ENCODE assay signal across 1 cellular context in genomic region chr6:70164556-70164955, GRCh38.
TF ChIP-seq lines count a peak whose summit lies in the region.

No MANE protein-coding gene starts in this region.

TF ChIP-seq in K562, 482 proteins besides CTCF, POLR2A, EP300 and RAD21 (continued from another document and continues in another):
- no peak for TF ChIP-seq CEBPZ (IDR thresholded peaks at IDR 0.05; ENCODE audit: borderline replicate concordance, low read depth, low read length)
- TF ChIP-seq ILK (tag; IDR thresholded peaks at IDR 0.05; ENCODE audit: borderline replicate concordance, low read depth): no peak
- TF ChIP-seq KHSRP (IDR thresholded peaks at IDR 0.05): no peak
- TF ChIP-seq RFX1 (IDR thresholded peaks at IDR 0.05): no peak
- no peak for TF ChIP-seq TAF9B (IDR thresholded peaks at IDR 0.05; ENCODE audit: partially characterized antibody)
- no peak for TF ChIP-seq PRPF4 (IDR thresholded peaks at IDR 0.05; ENCODE audit: insufficient read depth, low read depth, low read length, poor library complexity, severe bottlenecking)
- no peak for TF ChIP-seq NR2F6 (CRISPR knock-in tag; IDR thresholded peaks at IDR 0.05)
- TF ChIP-seq CUX1 (CRISPR knock-in tag; IDR thresholded peaks at IDR 0.05): no peak
- no peak for TF ChIP-seq ETV1 (tag; conservative IDR thresholded peaks at IDR 0.05; ENCODE audit: low read depth)
- no peak for TF ChIP-seq MLX (CRISPR knock-in tag; conservative IDR thresholded peaks at IDR 0.05)
- TF ChIP-seq ZNF197 (CRISPR knock-in tag; IDR thresholded peaks at IDR 0.05; ENCODE audit: low read depth): no peak
- TF ChIP-seq SRF (CRISPR knock-in tag; IDR thresholded peaks at IDR 0.05): no peak
- 0 out of 2 replicates have a peak, but pooled peaks have one; percentile 14 for TF ChIP-seq NCOR1 (IDR thresholded peaks at IDR 0.05)
- no peak for TF ChIP-seq ASH1L (IDR thresholded peaks at IDR 0.05; ENCODE audit: borderline replicate concordance, low read depth, partially characterized antibody)
- no peak for TF ChIP-seq NFIC (IDR thresholded peaks at IDR 0.05)
- no peak for TF ChIP-seq SNIP1 (IDR thresholded peaks at IDR 0.05; ENCODE audit: low read depth)
- TF ChIP-seq CXXC5 (CRISPR knock-in tag; IDR thresholded peaks at IDR 0.05): no peak
- TF ChIP-seq PHF20 (IDR thresholded peaks at IDR 0.05; ENCODE audit: partially characterized antibody): no peak
- TF ChIP-seq E4F1 (CRISPR knock-in tag; IDR thresholded peaks at IDR 0.05; ENCODE audit: borderline replicate concordance): no peak
- TF ChIP-seq ZNF445 (CRISPR knock-in tag; IDR thresholded peaks at IDR 0.05; ENCODE audit: low read depth): no peak
- TF ChIP-seq NFE2 (IDR thresholded peaks at IDR 0.05; ENCODE audit: low read depth): peak; percentile 56
- TF ChIP-seq RNF219 (CRISPR knock-in tag; IDR thresholded peaks at IDR 0.05): no peak
- TF ChIP-seq SP2 (IDR thresholded peaks at IDR 0.05; ENCODE audit: extremely low read depth, low read depth, low read length, poor library complexity, severe bottlenecking): no peak
- no peak for TF ChIP-seq ZNF79 (CRISPR knock-in tag; IDR thresholded peaks at IDR 0.05; ENCODE audit: low read depth)
- peak; percentile 69 for TF ChIP-seq TEAD4 (IDR thresholded peaks at IDR 0.05; ENCODE audit: low read length)
- no peak for TF ChIP-seq TEAD4 (CRISPR knock-in tag; IDR thresholded peaks at IDR 0.05; ENCODE audit: borderline replicate concordance)
- no peak for TF ChIP-seq E2F6 (IDR thresholded peaks at IDR 0.05; ENCODE audit: borderline replicate concordance in 1 of 2, extremely low read depth in 1 of 2, insufficient read depth in 1 of 2, insufficient read length in 1 of 2, low read depth in 1 of 2, low read length in 1 of 2, poor library complexity in 1 of 2, severe bottlenecking in 1 of 2)
- no peak for TF ChIP-seq ZFP30 (CRISPR knock-in tag; IDR thresholded peaks at IDR 0.05; ENCODE audit: borderline replicate concordance)
- TF ChIP-seq GTF3C2 (IDR thresholded peaks at IDR 0.05; ENCODE audit: borderline replicate concordance, extremely low read depth, insufficient read length): no peak
- peak; percentile 74 for TF ChIP-seq SMARCA4 (IDR thresholded peaks at IDR 0.05)
- TF ChIP-seq KLF13 (tag; IDR thresholded peaks at IDR 0.05; ENCODE audit: borderline replicate concordance, low read depth): no peak
- peak in 1 of 2 experiments; percentile 23; a peak in 1 of 4 replicates for TF ChIP-seq TBL1XR1 (IDR thresholded peaks at IDR 0.05; ENCODE audit: low read length in 2 of 2)
- no peak for TF ChIP-seq ZBED1 (IDR thresholded peaks at IDR 0.05)
- TF ChIP-seq, protein P1, sequence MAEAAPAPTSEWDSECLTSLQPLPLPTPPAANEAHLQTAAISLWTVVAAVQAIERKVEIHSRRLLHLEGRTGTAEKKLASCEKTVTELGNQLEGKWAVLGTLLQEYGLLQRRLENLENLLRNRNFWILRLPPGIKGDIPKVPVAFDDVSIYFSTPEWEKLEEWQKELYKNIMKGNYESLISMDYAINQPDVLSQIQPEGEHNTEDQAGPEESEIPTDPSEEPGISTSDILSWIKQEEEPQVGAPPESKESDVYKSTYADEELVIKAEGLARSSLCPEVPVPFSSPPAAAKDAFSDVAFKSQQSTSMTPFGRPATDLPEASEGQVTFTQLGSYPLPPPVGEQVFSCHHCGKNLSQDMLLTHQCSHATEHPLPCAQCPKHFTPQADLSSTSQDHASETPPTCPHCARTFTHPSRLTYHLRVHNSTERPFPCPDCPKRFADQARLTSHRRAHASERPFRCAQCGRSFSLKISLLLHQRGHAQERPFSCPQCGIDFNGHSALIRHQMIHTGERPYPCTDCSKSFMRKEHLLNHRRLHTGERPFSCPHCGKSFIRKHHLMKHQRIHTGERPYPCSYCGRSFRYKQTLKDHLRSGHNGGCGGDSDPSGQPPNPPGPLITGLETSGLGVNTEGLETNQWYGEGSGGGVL (CRISPR knock-in tag; IDR thresholded peaks at IDR 0.05): no peak
- no peak for TF ChIP-seq ZNF41 (CRISPR knock-in tag; conservative IDR thresholded peaks at IDR 0.05)
- TF ChIP-seq CLOCK (CRISPR knock-in tag; IDR thresholded peaks at IDR 0.05; ENCODE audit: borderline replicate concordance): no peak
- no peak for TF ChIP-seq MXI1 (IDR thresholded peaks at IDR 0.05; ENCODE audit: low read depth, low read length)
